In the genomic region with DNA sequence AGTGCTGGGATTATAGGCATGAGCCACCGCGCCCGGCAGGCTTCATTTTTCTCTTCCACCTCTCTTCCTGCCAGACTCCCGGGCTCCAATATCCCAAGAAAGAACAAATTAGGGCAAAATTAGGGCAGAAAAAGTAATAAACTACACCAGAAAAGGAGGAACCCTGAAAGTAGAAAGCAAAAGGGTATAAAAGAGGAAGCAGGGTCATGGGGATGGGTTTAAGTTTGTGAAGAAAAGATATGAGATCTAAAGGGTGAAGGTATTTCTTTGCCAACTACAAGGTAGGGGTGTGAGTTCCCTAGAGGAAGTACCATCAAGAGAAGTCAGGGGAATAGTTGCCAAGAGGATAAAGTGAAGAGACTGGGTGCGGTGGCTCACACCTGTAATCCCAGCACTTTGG, we compare ENCODE assay signal across 22 cellular contexts. TPM values are rescaled to one million over a fixed set of nuclear protein-coding genes. Genes with fewer than 3 reads are reported as not detected.
DNase-seq lines count a peak whose midpoint lies in the region; ATAC-seq, FAIRE-seq and TF ChIP-seq lines count a peak whose summit lies in the region.
"Had no signal": no experiment of that assay in that cellular context is flagged by ENCODE, and none has a peak within 500 bp of the region (broad histone marks: within the 10 kb centered on the region; RNA-seq: fewer than 3 reads in every experiment).

No MANE protein-coding gene starts in this region.

- H3K4me1 Mint-ChIP-seq in activated CD4-positive, alpha-beta T cell treated with anti-CD3 and anti-CD28 coated beads for 36 hours, result peaks cover 41% of the 10 kb centered on the region

- H3K36me3 Mint-ChIP-seq in activated CD4-positive, alpha-beta T cell treated with anti-CD3 and anti-CD28 coated beads for 36 hours (ENCODE audit: low read depth), result peaks cover 42% of the 10 kb centered on the region

- no peak for FAIRE-seq in GM12878 (lab: Jason Lieb, UNC)
- FAIRE-seq: A204.1 had no signal

- BruUV-seq in OCI-LY7 (replicated peaks; lab: Mats Ljungman, UMichigan) (no TSS peak), GM12878 (replicated peaks; lab: Mats Ljungman, UMichigan) (no TSS peak)

- ATAC-seq in activated CD4-positive, alpha-beta T cell treated with anti-CD3 and anti-CD28 coated beads for 36 hours, result no peak
- ATAC-seq in GM12878 (no peak), HG02938 (IDR thresholded peaks at IDR 0.05; ENCODE audit: unreplicated experiment) (no peak), GM19463 (IDR thresholded peaks at IDR 0.05; ENCODE audit: unreplicated experiment) (no peak), GM21723 (IDR thresholded peaks at IDR 0.05; ENCODE audit: unreplicated experiment) (no peak)
- ATAC-seq: heart right ventricle, right lobe of liver had no signal

- H3K27me3 ChIP-seq in GM12878 (replicated peaks in 1 of 2; ENCODE audit: control insufficient read depth in 2 of 2, insufficient read depth in 2 of 2, low read length in 1 of 2) (no peaks in the 10 kb centered on the region), spleen (replicated peaks in 1 of 7) (no peaks in the 10 kb centered on the region)
- H3K27me3 ChIP-seq: dorsolateral prefrontal cortex, esophagus squamous epithelium, right lobe of liver, transverse colon had no signal

- no peaks in the 10 kb centered on the region for H3K9me3 ChIP-seq in OCI-LY7 (ENCODE audit: low read length)
- H3K9me3 ChIP-seq in GM12878 (replicated peaks; ENCODE audit: control insufficient read depth, insufficient read depth, low read length), result no peaks in the 10 kb centered on the region
- no peaks in the 10 kb centered on the region for H3K9me3 ChIP-seq in spleen
- H3K9me3 ChIP-seq: Caco-2, esophagus squamous epithelium, heart right ventricle, right lobe of liver, transverse colon had no signal

- TF ChIP-seq RAD21 in GM12878 (IDR thresholded peaks at IDR 0.05; ENCODE audit: insufficient read depth, low read depth, low read length), result no peak

- CTCF ChIA-PET in activated CD4-positive, alpha-beta T cell treated with anti-CD3 and anti-CD28 coated beads for 36 hours (lab: Charles Lee), result interaction anchor here (2.6 kb wide), 1 partner anchor 11 kb away, joined by 10 read pairs; no protein-coding TSS in a partner anchor
- CTCF ChIA-PET in OCI-LY7 (lab: Charles Lee; ENCODE audit: unreplicated experiment), result no interaction called here
- CTCF ChIA-PET in GM12878 (lab: Yijun Ruan, JAX), result interaction anchor here (0.9 to 5.9 kb wide), 3 partner anchors 7 to 68 kb away, joined by 3 to 66 read pairs (median 32); a partner anchor contains a TSS

- RAD21 ChIA-PET in GM12878 (lab: Charles Lee; ENCODE audit: unreplicated experiment), result interaction anchor here (1.1 to 4.2 kb wide), 3 partner anchors 13 to 68 kb away, joined by 4 to 46 read pairs (median 9); a partner anchor contains a TSS

- H3K36me3 ChIP-seq in OCI-LY7 (ENCODE audit: insufficient read depth, low read length), result peaks cover 58% of the 10 kb centered on the region
- H3K36me3 ChIP-seq in GM12878 (ENCODE audit: control insufficient read depth in 2 of 2, insufficient read depth in 2 of 2, low read length in 1 of 2), result peaks cover 0 to 4% of the 10 kb centered on the region in 2 experiments; a peak in 1 of 4 replicates
- peaks cover 0 to 18% (median 0%) of the 10 kb centered on the region in 6 donors for H3K36me3 ChIP-seq in spleen
- H3K36me3 ChIP-seq: esophagus squamous epithelium, heart right ventricle, right lobe of liver, transverse colon, WERI-Rb-1 had no signal

- SMC1A ChIA-PET in GM12878 (lab: Charles Lee; ENCODE audit: uncharacterized antibody, unreplicated experiment), result interaction anchor here (0.9 to 17.4 kb wide), 11 partner anchors 7 to 81 kb away, joined by 3 to 396 read pairs (median 4); a partner anchor contains a TSS

- H3K4me2 ChIP-seq in OCI-LY7 (ENCODE audit: low read length), result peak overlapping the region; percentile 79
- peak overlapping the region; percentile 79 for H3K4me2 ChIP-seq in GM12878 (ENCODE audit: control insufficient read depth, insufficient read depth)

- H4K20me1 ChIP-seq in OCI-LY7 (ENCODE audit: insufficient read depth, low read length) (no peaks in the 10 kb centered on the region), GM12878 (ENCODE audit: control insufficient read depth, insufficient read depth) (no peaks in the 10 kb centered on the region)

- H3K27me3 Mint-ChIP-seq in activated CD4-positive, alpha-beta T cell treated with anti-CD3 and anti-CD28 coated beads for 36 hours, result no peaks in the 10 kb centered on the region

- H3K9ac ChIP-seq in GM12878 (ENCODE audit: control insufficient read depth, insufficient read depth, low read length), result no peak overlapping the region

- intact Hi-C loops in activated CD4-positive, alpha-beta T cell treated with anti-CD3 and anti-CD28 coated beads for 36 hours (cut with DNase I, micrococcal nuclease), result no loop called here
- intact Hi-C loops in OCI-LY7 (cut with micrococcal nuclease; ENCODE audit: unreplicated experiment) (no loop called here), GM12878 (cut with micrococcal nuclease; ENCODE audit: unreplicated experiment) (no loop called here), spleen (cut with DNase I; ENCODE audit: low total_unique reads) (no loop called here)

- no peak for TF ChIP-seq EP300 in GM12878 (IDR thresholded peaks at IDR 0.05; ENCODE audit: borderline replicate concordance in 1 of 2, control insufficient read depth in 1 of 2, low read depth in 2 of 2, low read length in 2 of 2)

- in situ Hi-C loops in GM12878 (cut with MboI), result no loop called here

- H3K27ac ChIP-seq in OCI-LY7 (ENCODE audit: low read depth, low read length, poor library complexity, severe bottlenecking), result peak overlapping the region; percentile 94
- H3K27ac ChIP-seq in GM12878 (ENCODE audit: control insufficient read depth, insufficient read depth), result peak overlapping the region; percentile 84
- H3K27ac ChIP-seq in spleen, result peak overlapping the region in 7 of 8 donors; percentile 37 to 80 (median 75)
- H3K27ac ChIP-seq: dorsolateral prefrontal cortex, esophagus squamous epithelium, right lobe of liver, transverse colon, WERI-Rb-1 had no signal

- POLR2A ChIA-PET in activated CD4-positive, alpha-beta T cell treated with anti-CD3 and anti-CD28 coated beads for 36 hours (lab: Charles Lee), result no interaction called here
- POLR2A ChIA-PET in OCI-LY7 (lab: Charles Lee), result interaction anchor here (1.0 to 5.0 kb wide), 5 partner anchors 8 to 44 kb away, joined by 3 to 57 read pairs (median 3); no protein-coding TSS in a partner anchor
- POLR2A ChIA-PET in GM12878 (lab: Charles Lee), result interaction anchor here (0.9 to 8.0 kb wide), 3 partner anchors 9 to 68 kb away, joined by 4 to 111 read pairs (median 29); a partner anchor contains a TSS

- TF ChIP-seq POLR2A in GM12878 (IDR thresholded peaks at IDR 0.05; ENCODE audit: low read depth, low read length) (no peak), spleen (IDR thresholded peaks at IDR 0.05) (no peak)

- H3K27ac Mint-ChIP-seq in activated CD4-positive, alpha-beta T cell treated with anti-CD3 and anti-CD28 coated beads for 36 hours, result peak overlapping the region; percentile 53

- no peaks in the 10 kb centered on the region for H3K9me2 ChIP-seq in OCI-LY7 (ENCODE audit: insufficient read depth, low read length)

- no peak overlapping the region for H3K4me3 ChIP-seq in OCI-LY7 (ENCODE audit: low read depth, low read length, poor library complexity, severe bottlenecking)
- peak overlapping the region; percentile 11; the same call in 1 of the 2 replicates for H3K4me3 ChIP-seq in GM12878
- no peak overlapping the region for H3K4me3 ChIP-seq in spleen
- H3K4me3 ChIP-seq: dorsolateral prefrontal cortex, esophagus squamous epithelium, heart right ventricle, right lobe of liver, transverse colon had no signal

- DNase-seq in activated CD4-positive, alpha-beta T cell treated with anti-CD3 and anti-CD28 coated beads for 36 hours, result no peak
- DNase-seq in activated CD4-positive, alpha-beta T cell treated with anti-CD3 and anti-CD28 coated beads, Interleukin-2, amount 50 U/mL, for 4 hours, result no peak
- DNase-seq in OCI-LY7 (ENCODE audit: low spot score) (peak; percentile 39), GM12878 (ENCODE audit: low read depth, low spot score) (no peak), spleen (no peak)
- DNase-seq: activated naive CD4-positive, alpha-beta T cell treated with anti-CD3 and anti-CD28 coated beads, Interleukin-2, amount 50 U/mL, for 16 hours; Caco-2; dorsolateral prefrontal cortex; esophagus squamous epithelium; heart right ventricle; NCI-H1417 treated with DMSO at 0.1 percent for 48 hours; NCI-H2227 treated with DMSO at 0.1 percent for 48 hours; right lobe of liver; stimulated activated CD4-positive, alpha-beta T cell treated with anti-CD3 and anti-CD28 coated beads, Interleukin-2, amount 100 ng/mL, for 48 hours; transverse colon; WERI-Rb-1 had no signal

- H3K4me1 ChIP-seq in OCI-LY7 (ENCODE audit: insufficient read depth, low read length, poor library complexity, severe bottlenecking), result peaks cover 66% of the 10 kb centered on the region
- peaks cover 51% of the 10 kb centered on the region for H3K4me1 ChIP-seq in GM12878 (ENCODE audit: control insufficient read depth, insufficient read depth, low read length)
- peaks cover 32 to 91% (median 60%) of the 10 kb centered on the region in 6 donors for H3K4me1 ChIP-seq in spleen
- H3K4me1 ChIP-seq: Caco-2, right lobe of liver had no signal

- no peak overlapping the region for H3K4me3 Mint-ChIP-seq in activated CD4-positive, alpha-beta T cell treated with anti-CD3 and anti-CD28 coated beads for 36 hours

- H2AFZ ChIP-seq in OCI-LY7 (ENCODE audit: low read length) (no peak overlapping the region), GM12878 (ENCODE audit: control insufficient read depth, low read depth, low read length) (no peak overlapping the region)

- H3K79me2 ChIP-seq in OCI-LY7 (ENCODE audit: insufficient read depth, low read depth, low read length) (peaks cover 80% of the 10 kb centered on the region), GM12878 (ENCODE audit: control insufficient read depth, insufficient read depth, low read length) (peaks cover 40% of the 10 kb centered on the region)

- 98% methylated on average over 5 of the region's 5 CpGs for WGBS in GM12878 (ENCODE audit: insufficient coverage, insufficient replicate concordance, low lambda C conversion rate, missing lambda C conversion rate)
- WGBS in spleen, 5 donors, result 88 to 96% (median 96%) methylated on average over 5 of the region's 5 CpGs

- H3K9me3 Mint-ChIP-seq in activated CD4-positive, alpha-beta T cell treated with anti-CD3 and anti-CD28 coated beads for 36 hours (ENCODE audit: low read depth), result no peaks in the 10 kb centered on the region

- no peak for TF ChIP-seq CTCF in OCI-LY7 (conservative IDR thresholded peaks at IDR 0.05; ENCODE audit: low read length)
- TF ChIP-seq CTCF in GM12878 (IDR thresholded peaks at IDR 0.05 in 2 of 3, conservative IDR thresholded peaks at IDR 0.05 in 1 of 3; ENCODE audit: control insufficient read depth in 2 of 3, extremely low read depth in 1 of 3, insufficient read depth in 1 of 3, low read depth in 3 of 3, low read length in 3 of 3), result no peak
- no peak for TF ChIP-seq CTCF in spleen (IDR thresholded peaks at IDR 0.05 in 8 of 11, conservative IDR thresholded peaks at IDR 0.05 in 3 of 11)

RNA-seq across cellular contexts. Expression of a gene that starts 9.9 kb away (rescaled TPM):
- total RNA-seq in activated CD4-positive, alpha-beta T cell treated with anti-CD3 and anti-CD28 coated beads for 36 hours, result 10 to 100 TPM; 42.4 to 52.6 TPM
- total RNA-seq in OCI-LY7 (2014; rRNA removed; shearing (Covaris generic)), result 27.5 and 29.4 TPM in 2 replicates
- total RNA-seq in OCI-LY7 (2022) (53.5 and 63.0 TPM in 2 replicates), GM12878 (2014; rRNA removed) (43.3 and 55.3 TPM in 2 replicates), GM12878 (2014; rRNA removed; fragmentation: Illumina TruSeq; extraction: Trizol) (62.1 and 66.0 TPM in 2 replicates), GM12878 (2021) (39.5 and 46.6 TPM in 2 replicates), spleen (10 to 100 TPM; 22.2 to 42.9 (median 29.3) TPM)
- total RNA-seq in GM12878 (2013; cell fraction: nucleolus; rRNA removed), result 139 and 163 TPM in 2 replicates
- 16.1 TPM for polyA plus RNA-seq in GM12878 (2011; ENCODE audit: low read depth)
- polyA plus RNA-seq in GM12878 (2011; rRNA removed) (29.6 and 45.0 TPM in 2 replicates), GM12878 (2014; fragmentation: Illumina TruSeq; extraction: Trizol) (65.1 and 89.6 TPM in 2 replicates), GM12878 (2014; fragmentation: Nextera tagmentation; extraction: Ambion mirVana) (10 to 100 TPM; 30.3 to 32.3 TPM), GM12878 (2014; rRNA removed) (21.1 and 22.8 TPM in 2 replicates), GM12878 (2016; fragmentation: Nextera tagmentation; extraction: Ambion mirVana) (10 to 100 TPM; 47.0 to 49.6 TPM), spleen (10 to 100 TPM; 10.4 to 25.3 (median 14.3) TPM)
- polyA plus RNA-seq in GM12878 (2011; cell fraction: cytosol; rRNA removed), result 8.7 and 12.8 TPM in 2 replicates
- 36.0 and 36.3 TPM in 2 replicates for polyA plus RNA-seq in GM12878 (2011; cell fraction: nucleus; rRNA removed)
- polyA plus RNA-seq in GM12878 (2012), result 28.2 and 29.1 TPM in 2 replicates
- 22.6 and 44.8 TPM in 2 replicates for polyA minus RNA-seq in GM12878 (2011; rRNA and poly(A)+ RNA removed)
- 9.9 and 18.0 TPM in 2 replicates for polyA minus RNA-seq in GM12878 (2011; cell fraction: cytosol; rRNA and poly(A)+ RNA removed)
- 34.8 and 53.2 TPM in 2 replicates for polyA minus RNA-seq in GM12878 (2011; cell fraction: nucleus; rRNA and poly(A)+ RNA removed)
- total RNA-seq: Caco-2, G401, kidney epithelial cell had no signal

RNA-seq across cellular contexts. Expression of a gene that starts 25.7 kb away (rescaled TPM):
- total RNA-seq in activated CD4-positive, alpha-beta T cell treated with anti-CD3 and anti-CD28 coated beads for 36 hours, result 1 to 10 TPM; 1.1 to 1.3 TPM
- 0.46 and 0.82 TPM in 2 replicates for total RNA-seq in OCI-LY7 (2014; rRNA removed; shearing (Covaris generic))
- 1.1 and 1.5 TPM in 2 replicates for total RNA-seq in OCI-LY7 (2022)
- total RNA-seq in GM12878 (2013; cell fraction: nucleolus; rRNA removed), result 6.2 and 13.1 TPM in 2 replicates
- 0.76 and 1.2 TPM in 2 replicates for total RNA-seq in GM12878 (2014; rRNA removed)
- total RNA-seq in GM12878 (2014; rRNA removed; fragmentation: Illumina TruSeq; extraction: Trizol), result 0.67 and 1.1 TPM in 2 replicates
- total RNA-seq in GM12878 (2021), result 0.43 and 0.87 TPM in 2 replicates
- polyA plus RNA-seq in GM12878 (2011; ENCODE audit: low read depth), result 0.30 TPM
- 1.1 and 1.4 TPM in 2 replicates for polyA plus RNA-seq in GM12878 (2011; rRNA removed)
- polyA plus RNA-seq in GM12878 (2011; cell fraction: cytosol; rRNA removed), result 0.24 and 0.28 TPM in 2 replicates
- 1.6 and 2.0 TPM in 2 replicates for polyA plus RNA-seq in GM12878 (2011; cell fraction: nucleus; rRNA removed)
- 0.18 and 0.46 TPM in 2 replicates for polyA plus RNA-seq in GM12878 (2012)
- 0.51 and 0.62 TPM in 2 replicates for polyA plus RNA-seq in GM12878 (2014; fragmentation: Illumina TruSeq; extraction: Trizol)
- polyA plus RNA-seq in GM12878 (2014; fragmentation: Nextera tagmentation; extraction: Ambion mirVana), result under 1 TPM; 0.42 to 0.56 TPM
- polyA plus RNA-seq in GM12878 (2014; rRNA removed), result 0.61 and 0.74 TPM in 2 replicates
- polyA plus RNA-seq in GM12878 (2016; fragmentation: Nextera tagmentation; extraction: Ambion mirVana), result under 1 TPM; 0.48 to 0.57 TPM
- polyA minus RNA-seq in GM12878 (2011; rRNA and poly(A)+ RNA removed), result 0.95 and 1.9 TPM in 2 replicates
- 0.27 and 0.83 TPM in 2 replicates for polyA minus RNA-seq in GM12878 (2011; cell fraction: cytosol; rRNA and poly(A)+ RNA removed)
- polyA minus RNA-seq in GM12878 (2011; cell fraction: nucleus; rRNA and poly(A)+ RNA removed), result 1.2 and 2.0 TPM in 2 replicates
- 1 to 10 TPM; 1.5 to 7.1 (median 2.2) TPM for total RNA-seq in spleen
- under 1 TPM; 0.64 to 0.83 (median 0.67) TPM for polyA plus RNA-seq in spleen

RNA-seq across cellular contexts. Expression of a gene that starts 43.0 kb away (rescaled TPM):
- total RNA-seq in activated CD4-positive, alpha-beta T cell treated with anti-CD3 and anti-CD28 coated beads for 36 hours, result 10 to 100 TPM; 27.7 to 39.2 TPM
- total RNA-seq in OCI-LY7 (2014; rRNA removed; shearing (Covaris generic)), result 37.7 and 45.3 TPM in 2 replicates
- total RNA-seq in OCI-LY7 (2022), result 40.5 and 42.5 TPM in 2 replicates
- 148 and 154 TPM in 2 replicates for total RNA-seq in GM12878 (2013; cell fraction: nucleolus; rRNA removed)
- 33.5 and 37.3 TPM in 2 replicates for total RNA-seq in GM12878 (2014; rRNA removed)
- total RNA-seq in GM12878 (2014; rRNA removed; fragmentation: Illumina TruSeq; extraction: Trizol), result 29.3 and 29.7 TPM in 2 replicates
- total RNA-seq in GM12878 (2021), result 23.8 and 30.7 TPM in 2 replicates
- polyA plus RNA-seq in GM12878 (2011; ENCODE audit: low read depth), result 22.7 TPM
- polyA plus RNA-seq in GM12878 (2011; rRNA removed), result 61.0 and 77.0 TPM in 2 replicates
- 39.0 and 42.6 TPM in 2 replicates for polyA plus RNA-seq in GM12878 (2011; cell fraction: cytosol; rRNA removed)
- polyA plus RNA-seq in GM12878 (2011; cell fraction: nucleus; rRNA removed), result 122 and 127 TPM in 2 replicates
- polyA plus RNA-seq in GM12878 (2012), result 23.5 and 25.9 TPM in 2 replicates
- 36.7 and 44.0 TPM in 2 replicates for polyA plus RNA-seq in GM12878 (2014; fragmentation: Illumina TruSeq; extraction: Trizol)
- 10 to 100 TPM; 27.2 to 29.0 TPM for polyA plus RNA-seq in GM12878 (2014; fragmentation: Nextera tagmentation; extraction: Ambion mirVana)
- 31.2 and 40.7 TPM in 2 replicates for polyA plus RNA-seq in GM12878 (2014; rRNA removed)
- 10 to 100 TPM; 32.6 to 38.1 TPM for polyA plus RNA-seq in GM12878 (2016; fragmentation: Nextera tagmentation; extraction: Ambion mirVana)
- polyA minus RNA-seq in GM12878 (2011; rRNA and poly(A)+ RNA removed), result 40.2 and 49.7 TPM in 2 replicates
- polyA minus RNA-seq in GM12878 (2011; cell fraction: cytosol; rRNA and poly(A)+ RNA removed), result 14.0 and 22.0 TPM in 2 replicates
- polyA minus RNA-seq in GM12878 (2011; cell fraction: nucleus; rRNA and poly(A)+ RNA removed), result 26.4 and 37.2 TPM in 2 replicates
- total RNA-seq in spleen, result 10 to 100 TPM; 23.9 to 58.0 (median 33.1) TPM
- 10 to 100 TPM; 24.9 to 52.3 (median 27.5) TPM for polyA plus RNA-seq in spleen

RNA-seq across cellular contexts. Expression of a gene that starts 43.5 kb away (rescaled TPM):
- total RNA-seq in activated CD4-positive, alpha-beta T cell treated with anti-CD3 and anti-CD28 coated beads for 36 hours, result 10 to 100 TPM; 18.2 to 21.8 TPM
- total RNA-seq in OCI-LY7 (2014; rRNA removed; shearing (Covaris generic)), result 17.3 and 20.1 TPM in 2 replicates
- 20.8 and 20.9 TPM in 2 replicates for total RNA-seq in OCI-LY7 (2022)
- 4.6 and 5.2 TPM in 2 replicates for total RNA-seq in GM12878 (2013; cell fraction: nucleolus; rRNA removed)
- total RNA-seq in GM12878 (2014; rRNA removed), result 13.5 and 13.8 TPM in 2 replicates
- total RNA-seq in GM12878 (2014; rRNA removed; fragmentation: Illumina TruSeq; extraction: Trizol), result 11.9 and 12.8 TPM in 2 replicates
- total RNA-seq in GM12878 (2021), result 13.6 and 14.3 TPM in 2 replicates
- 4.5 TPM for polyA plus RNA-seq in GM12878 (2011; ENCODE audit: low read depth)
- polyA plus RNA-seq in GM12878 (2011; rRNA removed), result 5.5 and 7.4 TPM in 2 replicates
- 9.8 and 10.6 TPM in 2 replicates for polyA plus RNA-seq in GM12878 (2011; cell fraction: cytosol; rRNA removed)
- 4.3 and 6.0 TPM in 2 replicates for polyA plus RNA-seq in GM12878 (2011; cell fraction: nucleus; rRNA removed)
- polyA plus RNA-seq in GM12878 (2012), result 6.1 and 6.2 TPM in 2 replicates
- 13.3 and 15.6 TPM in 2 replicates for polyA plus RNA-seq in GM12878 (2014; fragmentation: Illumina TruSeq; extraction: Trizol)
- polyA plus RNA-seq in GM12878 (2014; fragmentation: Nextera tagmentation; extraction: Ambion mirVana), result 1 to 10 TPM; 5.4 to 7.4 TPM
- polyA plus RNA-seq in GM12878 (2014; rRNA removed), result 10.3 and 13.0 TPM in 2 replicates
- polyA plus RNA-seq in GM12878 (2016; fragmentation: Nextera tagmentation; extraction: Ambion mirVana), result 10 to 100 TPM; 16.5 to 18.3 TPM
- 6.8 and 10.5 TPM in 2 replicates for polyA minus RNA-seq in GM12878 (2011; rRNA and poly(A)+ RNA removed)
- polyA minus RNA-seq in GM12878 (2011; cell fraction: cytosol; rRNA and poly(A)+ RNA removed), result 5.6 and 7.2 TPM in 2 replicates
- 2.3 and 5.5 TPM in 2 replicates for polyA minus RNA-seq in GM12878 (2011; cell fraction: nucleus; rRNA and poly(A)+ RNA removed)
- total RNA-seq in spleen, result 10 to 100 TPM in 1 of 7 donors, 1 to 10 TPM in 6; 6.7 to 10.5 (median 8.0) TPM
- polyA plus RNA-seq in spleen, result 1 to 10 TPM; 1.9 to 3.5 (median 2.4) TPM

RNA-seq across cellular contexts. Expression of a gene that starts 49.4 kb away (rescaled TPM):
- total RNA-seq in activated CD4-positive, alpha-beta T cell treated with anti-CD3 and anti-CD28 coated beads for 36 hours, result 10 to 100 TPM; 22.1 to 24.3 TPM
- total RNA-seq in OCI-LY7 (2014; rRNA removed; shearing (Covaris generic)), result 10.8 and 12.5 TPM in 2 replicates
- total RNA-seq in OCI-LY7 (2022) (19.0 TPM in 2 replicates), GM12878 (2014; rRNA removed) (8.5 and 10.6 TPM in 2 replicates), GM12878 (2014; rRNA removed; fragmentation: Illumina TruSeq; extraction: Trizol) (12.1 and 12.4 TPM in 2 replicates), GM12878 (2021) (13.1 and 19.0 TPM in 2 replicates), spleen (10 to 100 TPM; 24.2 to 34.0 (median 29.1) TPM)
- 40.4 and 41.8 TPM in 2 replicates for total RNA-seq in GM12878 (2013; cell fraction: nucleolus; rRNA removed)
- polyA plus RNA-seq in GM12878 (2011; ENCODE audit: low read depth), result 4.3 TPM
- polyA plus RNA-seq in GM12878 (2011; rRNA removed) (26.8 and 39.6 TPM in 2 replicates), GM12878 (2014; fragmentation: Illumina TruSeq; extraction: Trizol) (10.6 and 11.1 TPM in 2 replicates), GM12878 (2014; fragmentation: Nextera tagmentation; extraction: Ambion mirVana) (10 to 100 TPM in 1 of 2 experiments, 1 to 10 TPM in 1; 2.9 to 10.5 TPM), GM12878 (2014; rRNA removed) (6.5 and 8.4 TPM in 2 replicates), GM12878 (2016; fragmentation: Nextera tagmentation; extraction: Ambion mirVana) (10 to 100 TPM; 12.5 to 13.3 TPM), spleen (1 to 10 TPM; 5.4 to 7.0 (median 6.0) TPM)
- 11.4 and 12.8 TPM in 2 replicates for polyA plus RNA-seq in GM12878 (2011; cell fraction: cytosol; rRNA removed)
- polyA plus RNA-seq in GM12878 (2011; cell fraction: nucleus; rRNA removed), result 13.4 and 22.1 TPM in 2 replicates
- 7.2 and 14.6 TPM in 2 replicates for polyA plus RNA-seq in GM12878 (2012)
- 56.2 and 120 TPM in 2 replicates for polyA minus RNA-seq in GM12878 (2011; rRNA and poly(A)+ RNA removed)
- polyA minus RNA-seq in GM12878 (2011; cell fraction: cytosol; rRNA and poly(A)+ RNA removed), result 19.8 and 26.3 TPM in 2 replicates
- 16.7 and 22.0 TPM in 2 replicates for polyA minus RNA-seq in GM12878 (2011; cell fraction: nucleus; rRNA and poly(A)+ RNA removed)
